In genomic region chr1:42453386-42453785, GRCh38 we compare ENCODE assay signal across 20 cellular contexts.
DNase-seq lines count a peak whose midpoint lies in the region; ATAC-seq and TF ChIP-seq lines count a peak whose summit lies in the region.
"Had no signal": no experiment of that assay in that cellular context is flagged by ENCODE, and none has a peak within 500 bp of the region (broad histone marks: within the 10 kb centered on the region; RNA-seq: fewer than 3 reads in every experiment).

No MANE protein-coding gene starts in this region.

- no peak overlapping the region for H3K27ac ChIP-seq in HEK293 (ENCODE audit: extremely low read depth, low read depth, low read length)
- H3K27ac ChIP-seq: 22Rv1, BLaER1 had no signal

- H3K27me3 Mint-ChIP-seq in stimulated activated memory B cell treated with anti-CD40 and anti-IgM and Interleukin-4, amounts not matched to agents 10 μg/mL and 1 μg/mL and 100 μg/mL, for 72 hours, result no peaks in the 10 kb centered on the region

- peak; percentile 33 for DNase-seq in DMS53 (lab: John Stamatoyannopoulos, UW)
- no peak for DNase-seq in DMS53 treated with DMSO at 0.1 percent for 48 hours (lab: John Stamatoyannopoulos, UW; ENCODE audit: unreplicated experiment)
- peak; percentile 49 for DNase-seq in glomerular visceral epithelial cell (ENCODE audit: extremely low spot score)
- DNase-seq in head of caudate nucleus, result no peak
- DNase-seq in amniotic stem cell (lab: John Stamatoyannopoulos, UW), result no peak
- DNase-seq: DMS 273 treated with DMSO at 0.1 percent for 48 hours, H7, IMR-90, Karpas-422, MM.1S, NCI-H1092 treated with DMSO at 0.1 percent for 48 hours, NCI-H1694, NCI-H2227 treated with DMSO at 0.1 percent for 48 hours, NCI-H524, SIG-M5 had no signal

- peaks cover 5 to 7% of the 10 kb centered on the region in 2 experiments; a peak in 2 of 3 replicates for H3K36me3 ChIP-seq in HEK293 (ENCODE audit: control insufficient read depth in 2 of 2, insufficient read depth in 1 of 2, low read length in 2 of 2)

- H3K9me3 Mint-ChIP-seq in stimulated activated memory B cell treated with anti-CD40 and anti-IgM and Interleukin-4, amounts not matched to agents 10 μg/mL and 1 μg/mL and 100 μg/mL, for 72 hours, result no peaks in the 10 kb centered on the region

- H3K4me1 ChIP-seq in HEK293 (ENCODE audit: control insufficient read depth, insufficient read depth, low read length), result 0 out of 2 replicates have a peak, but pooled peaks cover 3% of the 10 kb centered on the region

- H3K36me3 Mint-ChIP-seq in stimulated activated memory B cell treated with anti-CD40 and anti-IgM and Interleukin-4, amounts not matched to agents 10 μg/mL and 1 μg/mL and 100 μg/mL, for 72 hours, result peaks cover 13% of the 10 kb centered on the region

- no peak overlapping the region for H3K4me3 Mint-ChIP-seq in stimulated activated memory B cell treated with anti-CD40 and anti-IgM and Interleukin-4, amounts not matched to agents 10 μg/mL and 1 μg/mL and 100 μg/mL, for 72 hours

- no peak for ATAC-seq in stimulated activated memory B cell treated with anti-CD40 and anti-IgM and Interleukin-4, amounts not matched to agents 10 μg/mL and 1 μg/mL and 100 μg/mL, for 72 hours
- no peak for ATAC-seq in HG03354 (IDR thresholded peaks at IDR 0.05; ENCODE audit: poor library complexity, severe bottlenecking, unreplicated experiment)

- peaks cover 16% of the 10 kb centered on the region for H3K4me1 Mint-ChIP-seq in stimulated activated memory B cell treated with anti-CD40 and anti-IgM and Interleukin-4, amounts not matched to agents 10 μg/mL and 1 μg/mL and 100 μg/mL, for 72 hours

- CTCF ChIA-PET in HEK293 (lab: Yijun Ruan, JAX), result no interaction called here

- H3K9me3 ChIP-seq in HEK293 (ENCODE audit: control insufficient read depth, insufficient read depth, low read depth, low read length), result no peaks in the 10 kb centered on the region
- H3K9me3 ChIP-seq: BLaER1 had no signal

- POLR2A ChIA-PET in HEK293 (lab: Yijun Ruan, JAX), result no interaction called here

- H3K27ac Mint-ChIP-seq in stimulated activated memory B cell treated with anti-CD40 and anti-IgM and Interleukin-4, amounts not matched to agents 10 μg/mL and 1 μg/mL and 100 μg/mL, for 72 hours, result peak overlapping the region; percentile 7

- no peak for TF ChIP-seq CTCF in HEK293 (tag by site-specific recombination; IDR thresholded peaks at IDR 0.05)

- H3K4me3 ChIP-seq in HEK293 (ENCODE audit: low read depth, low read length), result no peak overlapping the region
- H3K4me3 ChIP-seq: BLaER1 had no signal

- intact Hi-C loops in head of caudate nucleus (cut with DNase I), result no loop called here

TF ChIP-seq in HEK293, 187 proteins besides CTCF, POLR2A, EP300 and RAD21:
- TF ChIP-seq ZNF518A (tag by site-specific recombination; conservative IDR thresholded peaks at IDR 0.05; ENCODE audit: low read depth) (0 out of 2 replicates have a peak, but pooled peaks have one; percentile 18), SCRT2 (tag by site-specific recombination; IDR thresholded peaks at IDR 0.05) (no peak), SP7 (tag by site-specific recombination; IDR thresholded peaks at IDR 0.05) (0 out of 2 replicates have a peak, but pooled peaks have one; percentile 47)

Comparison
In these comparisons a context has a peak if more than half of its experiments do, and no peak if none do; other contexts are left out.
1. DNase-seq: peak in DMS53 (single experiment) and glomerular visceral epithelial cell (single experiment); none in DMS53 treated with DMSO at 0.1 percent for 48 hours (single experiment), head of caudate nucleus (0 of 42) and amniotic stem cell (single experiment).